In genomic region chr9:35501941-35502340, GRCh38 we compare ENCODE assay signal across 21 cellular contexts.
"Had no signal": no experiment of that assay in that cellular context is flagged by ENCODE, and none has a peak within 500 bp of the region (broad histone marks: within the 10 kb centered on the region; RNA-seq: fewer than 3 reads in every experiment).

No MANE protein-coding gene starts in this region.

- FAIRE-seq: colon had no signal

- H3K36me3 ChIP-seq: adrenal gland, right atrium auricular region, upper lobe of left lung had no signal

- H3K4me1 Mint-ChIP-seq: mesothelial cell of epicardium, nephron had no signal

- H3K9me3 Mint-ChIP-seq: immature natural killer cell had no signal

- H3K4me3 ChIP-seq: adrenal gland, heart right ventricle, lung, right atrium auricular region, skin epidermis, upper lobe of left lung had no signal

- DNase-seq: activated CD4-positive, alpha-beta T cell treated with anti-CD3 and anti-CD28 coated beads for 1 hour; activated CD4-positive, alpha-beta T cell treated with anti-CD3 and anti-CD28 coated beads, Interleukin-2, amount 50 U/mL, for 4 hours; activated gamma-delta T cell treated with Interleukin-2 at 50 U/mL for 16 hours; endodermal cell; heart right ventricle; immature natural killer cell; posterior cingulate gyrus; SW 1271; T-helper 2 cell; upper lobe of left lung had no signal

- H3K36me3 Mint-ChIP-seq: immature natural killer cell had no signal

- H3K4me3 Mint-ChIP-seq: activated T-helper 1 cell treated with anti-CD3 and anti-CD28 coated beads, Interleukin-12 subunit alpha, Interleukin-12 subunit beta, Interleukin-2, Interleukin-4 antibody, amounts not matched to agents 30 ng/mL and 10 ng/mL and 1 ng/mL, durations not matched to agents 14 hours and 24 hours and 36 hours; endodermal cell; immature natural killer cell; mesothelial cell of epicardium; nephron; stimulated activated naive CD8-positive, alpha-beta T cell treated with anti-CD3 and anti-CD28 coated beads, Interleukin-15, Interleukin-2, amounts not matched to agents 100 ng/mL and 50 ng/mL, for 24 hours had no signal

- H3K27ac ChIP-seq: adrenal gland, heart right ventricle, skin epidermis, upper lobe of left lung, VCaP had no signal

- H3K27me3 ChIP-seq: adrenal gland, heart right ventricle, right atrium auricular region, upper lobe of left lung had no signal

- H3K9me3 ChIP-seq: adrenal gland, right atrium auricular region, upper lobe of left lung had no signal

- ATAC-seq: activated naive CD4-positive, alpha-beta T cell treated with anti-CD3 and anti-CD28 coated beads, Interleukin-2, amount 50 U/mL, for 72 hours had no signal

- H3K27ac Mint-ChIP-seq: activated naive CD4-positive, alpha-beta T cell treated with anti-CD3 and anti-CD28 coated beads, Interleukin-2, amount 50 U/mL, for 72 hours; activated T-helper 1 cell treated with anti-CD3 and anti-CD28 coated beads, Interleukin-12 subunit alpha, Interleukin-12 subunit beta, Interleukin-2, Interleukin-4 antibody, amounts not matched to agents 30 ng/mL and 10 ng/mL and 1 ng/mL, durations not matched to agents 14 hours and 24 hours and 36 hours; endodermal cell; immature natural killer cell; mesothelial cell of epicardium; nephron; stimulated activated naive CD8-positive, alpha-beta T cell treated with anti-CD3 and anti-CD28 coated beads, Interleukin-15, Interleukin-2, amounts not matched to agents 100 ng/mL and 50 ng/mL, for 24 hours had no signal
